Comparison of ENCODE assay signal across 8 cellular contexts in genomic region chr22:30196867-30197336, GRCh38. TPM values are rescaled to one million over a fixed set of nuclear protein-coding genes. Genes with fewer than 3 reads are reported as not detected.
A peak's percentile ranks its signal among the peaks of the same experiment; 100 is the strongest.
DNase-seq lines count a peak whose midpoint lies in the region; ATAC-seq and TF ChIP-seq lines count a peak whose summit lies in the region.

No MANE protein-coding gene starts in this region.

- no peaks in the 10 kb centered on the region for H4K20me1 ChIP-seq in mammary epithelial cell (ENCODE audit: insufficient read depth, low read length)

- intact Hi-C loops in mammary epithelial cell (cut with micrococcal nuclease): loop anchor here (1.0 to 5.0 kb wide), 7 partner anchors 8 to 200 kb away; partner anchors contain the start of genes LIF and SEC14L2

- dilution Hi-C loops in mammary epithelial cell (cut with HindIII; ENCODE audit: low sequenced_read_pairs): no loop called here

- CTCF ChIA-PET in mammary epithelial cell (lab: Charles Lee; ENCODE audit: low non-redundant PET): interaction anchor here (0.6 kb wide), 1 partner anchor 132 kb away, joined by 5 read pairs; no protein-coding TSS in a partner anchor

- no peak for DNase-seq in mammary epithelial cell
- DNase-seq in HuH-7.5 (ENCODE audit: low spot score): no peak
- no peak for DNase-seq in activated effector memory CD4-positive, alpha-beta T cell treated with Interleukin-2 at 50 U/mL for 16 hours

- in situ Hi-C loops in mammary epithelial cell (cut with MboI; ENCODE audit: low sequenced_read_pairs in 2 of 2): no loop called here

- H3K9me3 ChIP-seq in HUES6 (ENCODE audit: control insufficient read depth, insufficient read depth, low read depth, low read length) (peaks cover 3% of the 10 kb centered on the region; the same call in 1 of the 2 replicates), mammary epithelial cell (replicated peaks; ENCODE audit: insufficient read depth, low read length) (no peaks in the 10 kb centered on the region), muscle layer of colon (ENCODE audit: low read length) (no peaks in the 10 kb centered on the region)

- ATAC-seq in GM18502 (IDR thresholded peaks at IDR 0.05; ENCODE audit: poor library complexity, unreplicated experiment) (no peak), HG02610 (IDR thresholded peaks at IDR 0.05; ENCODE audit: unreplicated experiment) (no peak)

- H3K4me3 ChIP-seq in ACC112 (ENCODE audit: low read depth, low read length) (peak overlapping the region; percentile 12; the same call in 1 of the 2 replicates), HUES6 (ENCODE audit: low read depth, low read length) (peak overlapping the region; percentile 9; the same call in 1 of the 2 replicates), mammary epithelial cell (replicated peaks in 1 of 3; ENCODE audit: insufficient read depth in 1 of 3, low read depth in 2 of 3, low read length in 3 of 3) (no peak overlapping the region), muscle layer of colon (ENCODE audit: low read depth in 1 of 2, low read length in 2 of 2) (no peak overlapping the region)

- H2AFZ ChIP-seq in ACC112 (ENCODE audit: low read length, unreplicated experiment): no peak overlapping the region
- no peak overlapping the region for H2AFZ ChIP-seq in mammary epithelial cell (ENCODE audit: low read depth, low read length)

- H3K4me2 ChIP-seq in mammary epithelial cell (ENCODE audit: insufficient read depth, low read depth, low read length): peak overlapping the region; percentile 13

- peak overlapping the region; percentile 100 for H3K27ac ChIP-seq in ACC112 (ENCODE audit: low read depth, low read length)
- peak overlapping the region; percentile 57 for H3K27ac ChIP-seq in HUES6 (ENCODE audit: low read depth, low read length)
- H3K27ac ChIP-seq in mammary epithelial cell (ENCODE audit: insufficient read depth, low read depth, low read length): peak overlapping the region; percentile 99
- H3K27ac ChIP-seq in muscle layer of colon (ENCODE audit: low read depth, low read length): peak overlapping the region; percentile 22

- no peak for TF ChIP-seq CTCF in mammary epithelial cell (conservative IDR thresholded peaks at IDR 0.05 in 1 of 2, IDR thresholded peaks at IDR 0.05 in 1 of 2; ENCODE audit: extremely low read depth in 1 of 2, insufficient read depth in 1 of 2, low read depth in 1 of 2, low read length in 2 of 2)

- WGBS in mammary epithelial cell (ENCODE audit: low coverage, missing lambda C conversion rate): 5% methylated on average over 2 of the region's 2 CpGs

- peaks cover 51% of the 10 kb centered on the region for H3K4me1 ChIP-seq in ACC112 (ENCODE audit: control insufficient read depth, insufficient read depth, low read length, unreplicated experiment)
- H3K4me1 ChIP-seq in HUES6 (ENCODE audit: control insufficient read depth, insufficient read depth, low read length): peaks cover 24% of the 10 kb centered on the region
- peaks cover 37% of the 10 kb centered on the region for H3K4me1 ChIP-seq in mammary epithelial cell (ENCODE audit: insufficient read depth, low read length)
- peaks cover 9% of the 10 kb centered on the region for H3K4me1 ChIP-seq in muscle layer of colon (ENCODE audit: insufficient read depth, low read length)

- H3K36me3 ChIP-seq in ACC112 (ENCODE audit: insufficient read depth, low read length) (no peaks in the 10 kb centered on the region), HUES6 (ENCODE audit: control insufficient read depth, insufficient read depth, low read length) (no peaks in the 10 kb centered on the region), mammary epithelial cell (ENCODE audit: insufficient read depth, low read length) (no peaks in the 10 kb centered on the region), muscle layer of colon (ENCODE audit: insufficient read depth, low read length) (no peaks in the 10 kb centered on the region)

- BruUV-seq in mammary epithelial cell (replicated peaks; lab: Mats Ljungman, UMichigan): no TSS peak

- peak overlapping the region; percentile 47 for H3K9ac ChIP-seq in HUES6 (ENCODE audit: low read length)
- peak overlapping the region; percentile 95 for H3K9ac ChIP-seq in mammary epithelial cell (ENCODE audit: insufficient read depth, low read length)
- no peak overlapping the region for H3K9ac ChIP-seq in muscle layer of colon (ENCODE audit: low read length)

- H3K27me3 ChIP-seq in ACC112 (ENCODE audit: insufficient read depth, low read length): no peaks in the 10 kb centered on the region
- H3K27me3 ChIP-seq in HUES6 (ENCODE audit: control insufficient read depth, insufficient read depth, low read length): no peaks in the 10 kb centered on the region
- no peaks in the 10 kb centered on the region for H3K27me3 ChIP-seq in mammary epithelial cell (ENCODE audit: insufficient read depth, low read length)
- no peaks in the 10 kb centered on the region for H3K27me3 ChIP-seq in muscle layer of colon (ENCODE audit: control insufficient read depth in 1 of 2, insufficient read depth in 2 of 2, low read length in 2 of 2)

- H3K79me2 ChIP-seq in ACC112 (ENCODE audit: control insufficient read depth, insufficient read depth, low read length, unreplicated experiment) (no peaks in the 10 kb centered on the region), mammary epithelial cell (ENCODE audit: insufficient read depth, low read length) (no peaks in the 10 kb centered on the region)

RNA-seq across cellular contexts. Expression of gene LIF, which starts 49.7 kb away (rescaled TPM):
- 10 to 100 TPM; 31.2 to 35.8 TPM for total RNA-seq in mammary epithelial cell
- polyA plus RNA-seq in mammary epithelial cell: 7.8 TPM
- 12.0 TPM for polyA minus RNA-seq in mammary epithelial cell

Comparison
In these comparisons a context has a peak if more than half of its experiments do, and no peak if none do; other contexts are left out.
1. H3K27ac ChIP-seq: peak in every context shown above with its lines; median percentile 100 in ACC112; 99 in mammary epithelial cell; 57 in HUES6; 22 in muscle layer of colon.
2. H3K4me3 ChIP-seq: peak in ACC112 (single experiment) and HUES6 (single experiment); none in mammary epithelial cell (0 of 3) and muscle layer of colon (0 of 2).